1 cellular context compared by ENCODE assay signal in the genomic region with DNA sequence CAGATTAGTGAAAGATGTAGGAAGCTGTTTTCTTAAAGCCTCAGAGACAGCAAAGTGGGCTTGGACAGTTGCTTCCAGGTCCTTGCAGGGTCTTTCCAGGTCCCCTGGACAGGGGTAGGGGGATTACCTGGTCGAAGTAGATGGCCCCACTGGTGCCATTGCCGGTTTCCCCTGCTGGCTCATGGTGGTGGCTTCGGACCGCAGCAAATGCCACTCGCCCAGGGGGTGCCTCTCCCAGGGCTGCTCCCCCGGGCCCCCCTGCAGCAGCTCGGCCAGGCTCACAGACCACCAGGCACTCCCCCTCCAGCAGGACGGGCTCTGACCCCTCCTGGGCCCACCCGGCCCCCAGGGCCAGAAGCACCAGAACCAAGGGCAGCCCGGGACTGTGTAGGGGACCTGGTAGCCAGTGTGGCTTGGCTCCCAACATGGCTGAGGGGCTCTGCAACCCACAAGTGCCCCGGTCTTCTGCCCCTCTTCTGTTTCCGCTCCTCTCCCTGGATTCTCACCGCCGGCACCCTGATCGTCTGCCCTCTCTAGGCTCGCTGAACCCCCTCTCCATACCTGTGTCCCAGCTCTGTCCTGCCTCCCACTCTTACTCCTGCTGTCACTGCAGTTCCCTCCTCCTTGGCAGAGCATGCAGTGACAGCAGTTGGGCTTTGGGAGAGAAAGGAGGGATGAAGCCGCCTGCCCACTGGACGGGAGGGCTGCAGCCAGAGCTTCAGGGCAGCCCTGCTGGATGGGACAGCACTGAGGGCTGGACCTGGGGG.
TF ChIP-seq lines count a peak whose summit lies in the region.

No MANE protein-coding gene starts in this region.

TF ChIP-seq in H1, 55 proteins besides CTCF, POLR2A, EP300 and RAD21:
- no peak for TF ChIP-seq SP4 (IDR thresholded peaks at IDR 0.05; ENCODE audit: low read length)
- TF ChIP-seq EZH2 (IDR thresholded peaks at IDR 0.05; ENCODE audit: low read depth, low read length, severe bottlenecking) = peak; percentile 44
- no peak for TF ChIP-seq SUZ12 (IDR thresholded peaks at IDR 0.05; ENCODE audit: low read length)
